In genomic region chr7:116633131-116633988, GRCh38 we compare ENCODE assay signal across 1 cellular context.
TF ChIP-seq lines count a peak whose summit lies in the region.

No MANE protein-coding gene starts in this region.

TF ChIP-seq in GM12878, 131 proteins besides CTCF, POLR2A, EP300 and RAD21 (continued from another document):
- TF ChIP-seq STAT3 (IDR thresholded peaks at IDR 0.05; ENCODE audit: low read depth, low read length) (no peak), MAX (IDR thresholded peaks at IDR 0.05; ENCODE audit: low read depth, low read length) (no peak), CUX1 (IDR thresholded peaks at IDR 0.05; ENCODE audit: insufficient replicate concordance, low read depth, low read length) (no peak), RELB (IDR thresholded peaks at IDR 0.05; ENCODE audit: low read depth) (no peak), MEF2A (IDR thresholded peaks at IDR 0.05; ENCODE audit: insufficient read depth, low read depth, low read length) (peak; percentile 77), NR2C2 (IDR thresholded peaks at IDR 0.05; ENCODE audit: borderline replicate concordance, control insufficient read depth, insufficient read length, low read depth) (no peak), CREB1 (IDR thresholded peaks at IDR 0.05; ENCODE audit: low read depth) (peak; percentile 40; the same call in 1 of the 2 replicates), KDM1A (IDR thresholded peaks at IDR 0.05; ENCODE audit: borderline replicate concordance) (no peak), YBX1 (IDR thresholded peaks at IDR 0.05) (no peak), PKNOX1 (IDR thresholded peaks at IDR 0.05) (peak; percentile 91), TCF12 (IDR thresholded peaks at IDR 0.05; ENCODE audit: low read depth, low read length) (peak; percentile 34; the same call in 1 of the 2 replicates), ATF7 (IDR thresholded peaks at IDR 0.05; ENCODE audit: low read depth) (no peak), NRF1 (conservative IDR thresholded peaks at IDR 0.05; ENCODE audit: low read depth, low read length) (no peak), RUNX3 (IDR thresholded peaks at IDR 0.05; ENCODE audit: low read length) (peak; percentile 54), SREBF1 (IDR thresholded peaks at IDR 0.05; ENCODE audit: low read length) (no peak), SRF (IDR thresholded peaks at IDR 0.05; ENCODE audit: low read depth in 2 of 2, low read length in 2 of 2) (no peak), POU2F2 (IDR thresholded peaks at IDR 0.05; ENCODE audit: borderline replicate concordance, low read depth, low read length) (0 out of 3 replicates have a peak, but pooled peaks have one; percentile 13), USF1 (IDR thresholded peaks at IDR 0.05; ENCODE audit: borderline replicate concordance, extremely low read length, insufficient read depth, low read depth, low read length) (no peak), ETV6 (conservative IDR thresholded peaks at IDR 0.05 in 1 of 2, IDR thresholded peaks at IDR 0.05 in 1 of 2; ENCODE audit: borderline replicate concordance in 1 of 2, low read depth in 1 of 2) (0 out of 4 replicates have a peak, but pooled peaks of 1 of the 2 experiments have one; percentile 30), USF2 (IDR thresholded peaks at IDR 0.05; ENCODE audit: borderline replicate concordance, low read depth, low read length) (no peak), HDAC6 (IDR thresholded peaks at IDR 0.05; ENCODE audit: unreplicated experiment) (no peak), ZNF384 (IDR thresholded peaks at IDR 0.05; ENCODE audit: borderline replicate concordance, low read depth, low read length) (no peak), E2F8 (IDR thresholded peaks at IDR 0.05; ENCODE audit: low read depth, partially characterized antibody) (no peak), TCF7 (IDR thresholded peaks at IDR 0.05; ENCODE audit: borderline replicate concordance) (0 out of 2 replicates have a peak, but pooled peaks have one; percentile 17), FOS (IDR thresholded peaks at IDR 0.05; ENCODE audit: borderline replicate concordance, extremely low read depth, insufficient read length) (no peak), PBX3 (IDR thresholded peaks at IDR 0.05; ENCODE audit: insufficient replicate concordance, low read depth, low read length) (peak; percentile 66), SPI1 (IDR thresholded peaks at IDR 0.05; ENCODE audit: borderline replicate concordance, insufficient read depth, low read depth, low read length) (no peak), RFX5 (IDR thresholded peaks at IDR 0.05; ENCODE audit: low read depth, low read length) (no peak), CREM (IDR thresholded peaks at IDR 0.05; ENCODE audit: low read depth) (peak; percentile 44; the same call in 1 of the 2 replicates), RB1 (IDR thresholded peaks at IDR 0.05; ENCODE audit: borderline replicate concordance) (no peak)
